Comparison of ENCODE assay signal across 2 cellular contexts in the genomic region with DNA sequence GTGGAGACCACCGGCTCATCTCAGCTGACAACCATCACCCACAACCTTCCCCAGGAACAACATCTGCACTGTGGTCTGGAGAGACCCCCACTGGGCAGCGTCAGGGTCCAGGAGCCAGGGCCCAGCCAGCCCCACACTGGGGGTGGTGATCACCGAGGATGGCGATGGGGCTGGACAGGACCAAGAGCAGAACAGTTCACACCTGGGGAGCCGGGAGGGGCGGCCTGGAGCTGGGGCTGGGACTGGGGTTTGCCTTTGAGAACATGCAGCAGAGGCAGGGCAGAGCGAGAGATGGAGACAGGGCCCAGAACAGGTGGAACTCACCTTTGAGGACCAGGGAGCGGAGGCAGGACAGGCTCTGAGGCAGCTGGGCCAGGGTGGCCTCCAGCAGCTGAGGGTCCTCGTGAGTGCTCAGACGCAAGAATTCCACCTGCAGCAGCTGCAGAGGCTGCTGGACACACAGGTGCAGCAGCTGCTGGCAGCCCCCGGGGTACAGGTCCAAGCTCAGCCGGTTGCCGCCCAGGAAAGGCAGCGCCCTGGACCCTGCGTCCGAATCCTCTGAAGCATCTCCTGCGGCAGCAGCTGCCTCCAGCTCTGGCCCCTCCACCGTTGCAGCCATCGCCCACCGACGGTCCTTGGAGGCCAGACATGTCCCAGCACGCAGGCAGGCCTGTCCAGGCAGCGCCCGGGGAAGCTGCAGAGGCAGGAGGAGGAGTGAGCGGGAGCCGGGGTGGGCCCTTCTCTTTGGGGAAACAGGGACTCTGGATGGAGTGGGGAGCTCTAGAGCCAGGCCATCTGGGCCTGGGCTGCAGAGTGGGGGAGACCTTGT.
TF ChIP-seq lines count a peak whose summit lies in the region.

No MANE protein-coding gene starts in this region.

TF ChIP-seq in GM23338, 12 proteins besides CTCF, POLR2A, EP300 and RAD21 (continues in another document):
- TF ChIP-seq EZH2 (IDR thresholded peaks at IDR 0.05; ENCODE audit: low read depth, unreplicated experiment) (no peak), JUNB (IDR thresholded peaks at IDR 0.05; ENCODE audit: unreplicated experiment) (no peak), POLR2AphosphoS5 (IDR thresholded peaks at IDR 0.05; ENCODE audit: low read depth) (no peak), ZNF331 (CRISPR knock-in tag; IDR thresholded peaks at IDR 0.05; ENCODE audit: low read depth) (no peak), ZNF114 (CRISPR knock-in tag; IDR thresholded peaks at IDR 0.05) (no peak), EZH2phosphoT487 (IDR thresholded peaks at IDR 0.05; ENCODE audit: unreplicated experiment) (no peak), CREB1 (CRISPR knock-in tag; IDR thresholded peaks at IDR 0.05; ENCODE audit: low read depth) (no peak), NANOG (IDR thresholded peaks at IDR 0.05; ENCODE audit: borderline replicate concordance) (no peak)
- TF ChIP-seq, protein P1, sequence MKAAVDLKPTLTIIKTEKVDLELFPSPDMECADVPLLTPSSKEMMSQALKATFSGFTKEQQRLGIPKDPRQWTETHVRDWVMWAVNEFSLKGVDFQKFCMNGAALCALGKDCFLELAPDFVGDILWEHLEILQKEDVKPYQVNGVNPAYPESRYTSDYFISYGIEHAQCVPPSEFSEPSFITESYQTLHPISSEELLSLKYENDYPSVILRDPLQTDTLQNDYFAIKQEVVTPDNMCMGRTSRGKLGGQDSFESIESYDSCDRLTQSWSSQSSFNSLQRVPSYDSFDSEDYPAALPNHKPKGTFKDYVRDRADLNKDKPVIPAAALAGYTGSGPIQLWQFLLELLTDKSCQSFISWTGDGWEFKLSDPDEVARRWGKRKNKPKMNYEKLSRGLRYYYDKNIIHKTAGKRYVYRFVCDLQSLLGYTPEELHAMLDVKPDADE (IDR thresholded peaks at IDR 0.05), result no peak
- TF ChIP-seq, protein P2, sequence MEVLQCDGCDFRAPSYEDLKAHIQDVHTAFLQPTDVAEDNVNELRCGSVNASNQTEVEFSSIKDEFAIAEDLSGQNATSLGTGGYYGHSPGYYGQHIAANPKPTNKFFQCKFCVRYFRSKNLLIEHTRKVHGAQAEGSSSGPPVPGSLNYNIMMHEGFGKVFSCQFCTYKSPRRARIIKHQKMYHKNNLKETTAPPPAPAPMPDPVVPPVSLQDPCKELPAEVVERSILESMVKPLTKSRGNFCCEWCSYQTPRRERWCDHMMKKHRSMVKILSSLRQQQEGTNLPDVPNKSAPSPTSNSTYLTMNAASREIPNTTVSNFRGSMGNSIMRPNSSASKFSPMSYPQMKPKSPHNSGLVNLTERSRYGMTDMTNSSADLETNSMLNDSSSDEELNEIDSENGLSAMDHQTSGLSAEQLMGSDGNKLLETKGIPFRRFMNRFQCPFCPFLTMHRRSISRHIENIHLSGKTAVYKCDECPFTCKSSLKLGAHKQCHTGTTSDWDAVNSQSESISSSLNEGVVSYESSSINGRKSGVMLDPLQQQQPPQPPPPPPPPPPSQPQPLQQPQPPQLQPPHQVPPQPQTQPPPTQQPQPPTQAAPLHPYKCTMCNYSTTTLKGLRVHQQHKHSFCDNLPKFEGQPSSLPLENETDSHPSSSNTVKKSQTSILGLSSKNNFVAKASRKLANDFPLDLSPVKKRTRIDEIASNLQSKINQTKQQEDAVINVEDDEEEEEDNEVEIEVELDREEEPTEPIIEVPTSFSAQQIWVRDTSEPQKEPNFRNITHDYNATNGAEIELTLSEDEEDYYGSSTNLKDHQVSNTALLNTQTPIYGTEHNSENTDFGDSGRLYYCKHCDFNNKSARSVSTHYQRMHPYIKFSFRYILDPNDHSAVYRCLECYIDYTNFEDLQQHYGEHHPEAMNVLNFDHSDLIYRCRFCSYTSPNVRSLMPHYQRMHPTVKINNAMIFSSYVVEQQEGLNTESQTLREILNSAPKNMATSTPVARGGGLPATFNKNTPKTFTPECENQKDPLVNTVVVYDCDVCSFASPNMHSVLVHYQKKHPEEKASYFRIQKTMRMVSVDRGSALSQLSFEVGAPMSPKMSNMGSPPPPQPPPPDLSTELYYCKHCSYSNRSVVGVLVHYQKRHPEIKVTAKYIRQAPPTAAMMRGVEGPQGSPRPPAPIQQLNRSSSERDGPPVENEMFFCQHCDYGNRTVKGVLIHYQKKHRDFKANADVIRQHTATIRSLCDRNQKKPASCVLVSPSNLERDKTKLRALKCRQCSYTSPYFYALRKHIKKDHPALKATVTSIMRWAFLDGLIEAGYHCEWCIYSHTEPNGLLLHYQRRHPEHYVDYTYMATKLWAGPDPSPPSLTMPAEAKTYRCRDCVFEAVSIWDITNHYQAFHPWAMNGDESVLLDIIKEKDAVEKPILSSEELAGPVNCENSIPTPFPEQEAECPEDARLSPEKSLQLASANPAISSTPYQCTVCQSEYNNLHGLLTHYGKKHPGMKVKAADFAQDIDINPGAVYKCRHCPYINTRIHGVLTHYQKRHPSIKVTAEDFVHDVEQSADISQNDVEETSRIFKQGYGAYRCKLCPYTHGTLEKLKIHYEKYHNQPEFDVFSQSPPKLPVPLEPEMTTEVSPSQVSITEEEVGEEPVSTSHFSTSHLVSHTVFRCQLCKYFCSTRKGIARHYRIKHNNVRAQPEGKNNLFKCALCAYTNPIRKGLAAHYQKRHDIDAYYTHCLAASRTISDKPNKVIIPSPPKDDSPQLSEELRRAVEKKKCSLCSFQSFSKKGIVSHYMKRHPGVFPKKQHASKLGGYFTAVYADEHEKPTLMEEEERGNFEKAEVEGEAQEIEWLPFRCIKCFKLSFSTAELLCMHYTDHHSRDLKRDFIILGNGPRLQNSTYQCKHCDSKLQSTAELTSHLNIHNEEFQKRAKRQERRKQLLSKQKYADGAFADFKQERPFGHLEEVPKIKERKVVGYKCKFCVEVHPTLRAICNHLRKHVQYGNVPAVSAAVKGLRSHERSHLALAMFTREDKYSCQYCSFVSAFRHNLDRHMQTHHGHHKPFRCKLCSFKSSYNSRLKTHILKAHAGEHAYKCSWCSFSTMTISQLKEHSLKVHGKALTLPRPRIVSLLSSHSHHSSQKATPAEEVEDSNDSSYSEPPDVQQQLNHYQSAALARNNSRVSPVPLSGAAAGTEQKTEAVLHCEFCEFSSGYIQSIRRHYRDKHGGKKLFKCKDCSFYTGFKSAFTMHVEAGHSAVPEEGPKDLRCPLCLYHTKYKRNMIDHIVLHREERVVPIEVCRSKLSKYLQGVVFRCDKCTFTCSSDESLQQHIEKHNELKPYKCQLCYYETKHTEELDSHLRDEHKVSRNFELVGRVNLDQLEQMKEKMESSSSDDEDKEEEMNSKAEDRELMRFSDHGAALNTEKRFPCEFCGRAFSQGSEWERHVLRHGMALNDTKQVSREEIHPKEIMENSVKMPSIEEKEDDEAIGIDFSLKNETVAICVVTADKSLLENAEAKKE (CRISPR knock-in tag; IDR thresholded peaks at IDR 0.05), result no peak

TF ChIP-seq in endothelial cell of umbilical vein, 7 proteins besides CTCF, POLR2A, EP300 and RAD21:
- no peak for TF ChIP-seq GATA2 (IDR thresholded peaks at IDR 0.05; ENCODE audit: insufficient read depth, insufficient read length, low read depth, low read length)
- TF ChIP-seq FOS (IDR thresholded peaks at IDR 0.05; ENCODE audit: borderline replicate concordance, insufficient read depth, low read length), result no peak
- TF ChIP-seq MYC (IDR thresholded peaks at IDR 0.05; ENCODE audit: low read depth, low read length), result no peak
- TF ChIP-seq POLR2AphosphoS5 (IDR thresholded peaks at IDR 0.05; ENCODE audit: insufficient read depth, low read depth, low read length), result no peak
- TF ChIP-seq EZH2 (IDR thresholded peaks at IDR 0.05; ENCODE audit: borderline replicate concordance, low read depth, low read length, severe bottlenecking), result no peak
- TF ChIP-seq, protein P3, sequence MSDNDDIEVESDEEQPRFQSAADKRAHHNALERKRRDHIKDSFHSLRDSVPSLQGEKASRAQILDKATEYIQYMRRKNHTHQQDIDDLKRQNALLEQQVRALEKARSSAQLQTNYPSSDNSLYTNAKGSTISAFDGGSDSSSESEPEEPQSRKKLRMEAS (IDR thresholded peaks at IDR 0.05; ENCODE audit: insufficient read depth, insufficient read length), result no peak
- no peak for TF ChIP-seq JUN (IDR thresholded peaks at IDR 0.05; ENCODE audit: borderline replicate concordance, insufficient read depth, insufficient read length, low read depth)
